In genomic region chr13:79548886-79549285, GRCh38 we compare ENCODE assay signal across 14 cellular contexts.
DNase-seq lines count a peak whose midpoint lies in the region; ATAC-seq and TF ChIP-seq lines count a peak whose summit lies in the region.
"Had no signal": no experiment of that assay in that cellular context is flagged by ENCODE, and none has a peak within 500 bp of the region (broad histone marks: within the 10 kb centered on the region; RNA-seq: fewer than 3 reads in every experiment).

No MANE protein-coding gene starts in this region.

- H3K27ac ChIP-seq in neural progenitor cell (no peak overlapping the region), ascending aorta (no peak overlapping the region)
- H3K27ac ChIP-seq: skin epidermis had no signal

- H2AFZ ChIP-seq in neural progenitor cell (replicated peaks): no peak overlapping the region

- no peak for ATAC-seq in HG03095 (IDR thresholded peaks at IDR 0.05; ENCODE audit: unreplicated experiment)
- ATAC-seq: Right ventricle myocardium inferior had no signal

- H3K4me2 ChIP-seq in neural progenitor cell: no peak overlapping the region

- H3K4me1 Mint-ChIP-seq in neural progenitor cell: peaks cover 42% of the 10 kb centered on the region

- H3K36me3 Mint-ChIP-seq in neural progenitor cell: peaks cover 10% of the 10 kb centered on the region

- H3K4me3 Mint-ChIP-seq in neural progenitor cell: peak overlapping the region; percentile 47
- H3K4me3 Mint-ChIP-seq: immature natural killer cell; stimulated activated naive CD8-positive, alpha-beta T cell treated with anti-CD3 and anti-CD28 coated beads, Interleukin-15, Interleukin-2, amounts not matched to agents 100 ng/mL and 50 ng/mL, for 24 hours had no signal

- intact Hi-C loops in ascending aorta (cut with DNase I): no loop called here

- H3F3A ChIP-seq in neural progenitor cell (ENCODE audit: low read depth): no peaks in the 10 kb centered on the region

- H3K4me3 ChIP-seq in neural progenitor cell: no peak overlapping the region
- no peak overlapping the region for H3K4me3 ChIP-seq in ascending aorta
- H3K4me3 ChIP-seq: skin epidermis had no signal

- peaks cover 3% of the 10 kb centered on the region for H3K9me3 Mint-ChIP-seq in neural progenitor cell
- H3K9me3 Mint-ChIP-seq: immature natural killer cell; stimulated activated naive CD8-positive, alpha-beta T cell treated with anti-CD3 and anti-CD28 coated beads, Interleukin-15, Interleukin-2, amounts not matched to agents 100 ng/mL and 50 ng/mL, for 24 hours had no signal

- H3K4me1 ChIP-seq in neural progenitor cell (peaks cover 9% of the 10 kb centered on the region), ascending aorta (no peaks in the 10 kb centered on the region)

- no peaks in the 10 kb centered on the region for H3K27me3 Mint-ChIP-seq in neural progenitor cell (ENCODE audit: insufficient read depth, low read depth)
- H3K27me3 Mint-ChIP-seq: stimulated activated naive CD8-positive, alpha-beta T cell treated with anti-CD3 and anti-CD28 coated beads, Interleukin-15, Interleukin-2, amounts not matched to agents 100 ng/mL and 50 ng/mL, for 24 hours had no signal

- H3K9me3 ChIP-seq in neural progenitor cell (ENCODE audit: low read depth): no peaks in the 10 kb centered on the region
- H3K9me3 ChIP-seq in ascending aorta: no peaks in the 10 kb centered on the region

- H4K20me1 ChIP-seq in neural progenitor cell (ENCODE audit: low read depth): no peaks in the 10 kb centered on the region

- H3K9ac ChIP-seq in neural progenitor cell: no peak overlapping the region

- in situ Hi-C loops in G401 (cut with HindIII; ENCODE audit: low sequenced_read_pairs): no loop called here

- H3K27ac Mint-ChIP-seq in neural progenitor cell: peak overlapping the region; percentile 89
- H3K27ac Mint-ChIP-seq: immature natural killer cell; stimulated activated naive CD8-positive, alpha-beta T cell treated with anti-CD3 and anti-CD28 coated beads, Interleukin-15, Interleukin-2, amounts not matched to agents 100 ng/mL and 50 ng/mL, for 24 hours had no signal

- H3K36me3 ChIP-seq in neural progenitor cell: no peaks in the 10 kb centered on the region
- H3K36me3 ChIP-seq in ascending aorta: no peaks in the 10 kb centered on the region

- no peaks in the 10 kb centered on the region for H3K27me3 ChIP-seq in neural progenitor cell
- H3K27me3 ChIP-seq in ascending aorta: no peaks in the 10 kb centered on the region

- peak; percentile 50 for TF ChIP-seq CTCF in neural progenitor cell (IDR thresholded peaks at IDR 0.05)
- TF ChIP-seq CTCF in ascending aorta (IDR thresholded peaks at IDR 0.05): no peak

- DNase-seq in G401 (ENCODE audit: low spot score): peak; percentile 68
- peak; percentile 32 for DNase-seq in NCI-H748 (lab: John Stamatoyannopoulos, UW; ENCODE audit: unreplicated experiment)
- DNase-seq in dedifferentiated amniotic fluid mesenchymal stem cell (ENCODE audit: extremely low spot score): peak; percentile 27
- DNase-seq in neural progenitor cell (ENCODE audit: low spot score): no peak
- DNase-seq in NCI-H510A (lab: John Stamatoyannopoulos, UW): no peak
- no peak for DNase-seq in GM19240 (ENCODE audit: insufficient read length, low spot score)
- DNase-seq in ascending aorta (ENCODE audit: low spot score in 2 of 2): no peak
- DNase-seq: cortex of kidney, immature natural killer cell, KG1 had no signal

- no peaks in the 10 kb centered on the region for H3K79me2 ChIP-seq in neural progenitor cell (ENCODE audit: low read depth)

Comparison
In these comparisons a context has a peak if more than half of its experiments do, and no peak if none do; other contexts are left out.
1. DNase-seq: peak in G401 (single experiment), NCI-H748 (single experiment) and dedifferentiated amniotic fluid mesenchymal stem cell (single experiment); none in neural progenitor cell (single experiment), NCI-H510A (single experiment), GM19240 (single experiment) and ascending aorta (0 of 2).